In genomic region chr10:71641986-71642385, GRCh38 we compare ENCODE assay signal across 7 cellular contexts.
"Had no signal": no experiment of that assay in that cellular context is flagged by ENCODE, and none has a peak within 500 bp of the region (broad histone marks: within the 10 kb centered on the region; RNA-seq: fewer than 3 reads in every experiment).

No MANE protein-coding gene starts in this region.

- H3K4me3 ChIP-seq: GM23248, GM23338, HAP-1 had no signal

- DNase-seq: GM23248, H9, HCEC 1CT, HFFc6 had no signal

- ATAC-seq: GM23338, HCT116 had no signal

- H2AFZ ChIP-seq: GM23248, GM23338 had no signal

- H3K9me3 Mint-ChIP-seq: GM23338, H9, HFFc6 had no signal

- H3K9me3 ChIP-seq: HAP-1 had no signal

- H3K4me1 ChIP-seq: HAP-1 had no signal

- H3K27ac Mint-ChIP-seq: GM23338, HFFc6 had no signal

- H3K9ac ChIP-seq: GM23248 had no signal

- H3K36me3 ChIP-seq: HAP-1 had no signal

- H3K4me3 Mint-ChIP-seq: GM23338, H9, HFFc6 had no signal

- H3K27ac ChIP-seq: GM23248 had no signal
